9 cellular contexts compared by ENCODE assay signal in genomic region chr6:113433506-113433991, GRCh38.
A peak's percentile ranks its signal among the peaks of the same experiment; 100 is the strongest.
DNase-seq lines count a peak whose midpoint lies in the region; ATAC-seq and TF ChIP-seq lines count a peak whose summit lies in the region.
"Had no signal": no experiment of that assay in that cellular context is flagged by ENCODE, and none has a peak within 500 bp of the region (broad histone marks: within the 10 kb centered on the region; RNA-seq: fewer than 3 reads in every experiment).

No MANE protein-coding gene starts in this region.

- H3K9me3 ChIP-seq in osteoblast (ENCODE audit: low read depth, low read length): no peaks in the 10 kb centered on the region

- H3K4me3 ChIP-seq in osteoblast (ENCODE audit: insufficient read depth, low read length): no peak overlapping the region

- no peak overlapping the region for H2AFZ ChIP-seq in osteoblast (ENCODE audit: low read length)

- peaks cover 33% of the 10 kb centered on the region for H3K4me1 ChIP-seq in osteoblast (ENCODE audit: insufficient read depth, low read length)

- H3K27me3 Mint-ChIP-seq in activated naive CD8-positive, alpha-beta T cell treated with anti-CD3 and anti-CD28 coated beads, Interleukin-2, amount 50 U/mL, for 24 hours: peaks cover 2% of the 10 kb centered on the region
- H3K27me3 Mint-ChIP-seq: CD4-positive, alpha-beta memory T cell had no signal

- H4K20me1 ChIP-seq in osteoblast (ENCODE audit: insufficient read depth, low read length): no peaks in the 10 kb centered on the region

- peak; percentile 86 for DNase-seq in AG09319 (ENCODE audit: extremely low read depth, low read depth)
- DNase-seq in NOMO-1 (lab: John Stamatoyannopoulos, UW; ENCODE audit: unreplicated experiment in 2 of 2): peak; percentile 72 to 94
- peak; percentile 95 for DNase-seq in fibroblast of gingiva (ENCODE audit: low read depth)
- peak; percentile 10 for DNase-seq in osteoblast (ENCODE audit: insufficient read length, low spot score, missing footprints)
- DNase-seq in NCI-H1048 (lab: John Stamatoyannopoulos, UW): no peak
- DNase-seq in activated naive CD8-positive, alpha-beta T cell treated with anti-CD3 and anti-CD28 coated beads, Interleukin-2, amount 50 U/mL, for 24 hours: no peak
- no peak for DNase-seq in activated naive CD4-positive, alpha-beta T cell treated with Interleukin-2 at 50 U/mL for 16 hours
- DNase-seq: CD4-positive, alpha-beta memory T cell had no signal

- no peak overlapping the region for H3K27ac Mint-ChIP-seq in activated naive CD8-positive, alpha-beta T cell treated with anti-CD3 and anti-CD28 coated beads, Interleukin-2, amount 50 U/mL, for 24 hours
- H3K27ac Mint-ChIP-seq: CD4-positive, alpha-beta memory T cell had no signal

- TF ChIP-seq CTCF in AG09319 (IDR thresholded peaks at IDR 0.05; ENCODE audit: low read depth, low read length) (no peak), osteoblast (IDR thresholded peaks at IDR 0.05; ENCODE audit: extremely low read depth, low read depth, low read length) (no peak)

- H3K36me3 Mint-ChIP-seq in activated naive CD8-positive, alpha-beta T cell treated with anti-CD3 and anti-CD28 coated beads, Interleukin-2, amount 50 U/mL, for 24 hours (ENCODE audit: low read depth): no peaks in the 10 kb centered on the region
- H3K36me3 Mint-ChIP-seq: CD4-positive, alpha-beta memory T cell had no signal

- H3K4me1 Mint-ChIP-seq in activated naive CD8-positive, alpha-beta T cell treated with anti-CD3 and anti-CD28 coated beads, Interleukin-2, amount 50 U/mL, for 24 hours: no peaks in the 10 kb centered on the region
- H3K4me1 Mint-ChIP-seq: CD4-positive, alpha-beta memory T cell had no signal

- H3K27me3 ChIP-seq in osteoblast (ENCODE audit: insufficient read depth, low read length): no peaks in the 10 kb centered on the region

- peak overlapping the region; percentile 47 for H3K27ac ChIP-seq in osteoblast (ENCODE audit: low read depth, low read length)

- ATAC-seq in GM21619 (IDR thresholded peaks at IDR 0.05; ENCODE audit: unreplicated experiment): no peak
- ATAC-seq in activated naive CD8-positive, alpha-beta T cell treated with anti-CD3 and anti-CD28 coated beads, Interleukin-2, amount 50 U/mL, for 24 hours: no peak

- H3K79me2 ChIP-seq in osteoblast (ENCODE audit: insufficient read depth, low read length): no peaks in the 10 kb centered on the region

- peak overlapping the region; percentile 54 for H3K4me2 ChIP-seq in osteoblast (ENCODE audit: insufficient read depth, low read length)

- no peaks in the 10 kb centered on the region for H3K9me3 Mint-ChIP-seq in activated naive CD8-positive, alpha-beta T cell treated with anti-CD3 and anti-CD28 coated beads, Interleukin-2, amount 50 U/mL, for 24 hours

- no peak overlapping the region for H3K4me3 Mint-ChIP-seq in activated naive CD8-positive, alpha-beta T cell treated with anti-CD3 and anti-CD28 coated beads, Interleukin-2, amount 50 U/mL, for 24 hours
- H3K4me3 Mint-ChIP-seq: CD4-positive, alpha-beta memory T cell had no signal

- no peaks in the 10 kb centered on the region for H3K36me3 ChIP-seq in osteoblast (ENCODE audit: insufficient read depth, low read length)

Comparison
In these comparisons a context has a peak if more than half of its experiments do, and no peak if none do; other contexts are left out.
1. DNase-seq: peak in AG09319 (single experiment), NOMO-1 (2 of 2), fibroblast of gingiva (single experiment) and osteoblast (single experiment); none in NCI-H1048 (single experiment), activated naive CD8-positive, alpha-beta T cell treated with anti-CD3 and anti-CD28 coated beads, Interleukin-2, amount 50 U/mL, for 24 hours (single experiment) and activated naive CD4-positive, alpha-beta T cell treated with Interleukin-2 at 50 U/mL for 16 hours (single experiment).